Comparison of ENCODE assay signal across 10 cellular contexts in genomic region chr5:125398466-125398865, GRCh38.
"Had no signal": no experiment of that assay in that cellular context is flagged by ENCODE, and none has a peak within 500 bp of the region (broad histone marks: within the 10 kb centered on the region; RNA-seq: fewer than 3 reads in every experiment).

No MANE protein-coding gene starts in this region.

- H3K4me2 ChIP-seq: KMS-11 had no signal

- H3K36me3 ChIP-seq: HAP-1 had no signal

- H3K4me3 ChIP-seq: GM23248, HAP-1 had no signal

- H3K4me1 ChIP-seq: HAP-1 had no signal

- H3K27ac ChIP-seq: GM23248, KMS-11 had no signal

- FAIRE-seq: HTR-8/SVneo had no signal

- H3K9me3 ChIP-seq: HAP-1 had no signal

- ATAC-seq: HCT116 had no signal

- DNase-seq: GM23248, GOT3, H7, HFFc6, Karpas-422, KBM-7 had no signal
